13 cellular contexts compared by ENCODE assay signal in genomic region chr13:111893607-111894443, GRCh38.
DNase-seq lines count a peak whose midpoint lies in the region; FAIRE-seq and TF ChIP-seq lines count a peak whose summit lies in the region.
"Had no signal": no experiment of that assay in that cellular context is flagged by ENCODE, and none has a peak within 500 bp of the region (broad histone marks: within the 10 kb centered on the region; RNA-seq: fewer than 3 reads in every experiment).

No MANE protein-coding gene starts in this region.

- peak overlapping the region; percentile 82 for H2AFZ ChIP-seq in H1 (ENCODE audit: low read length)
- H2AFZ ChIP-seq in mesenchymal stem cell (ENCODE audit: low read depth, low read length) = peak overlapping the region; percentile 68

- TF ChIP-seq POLR2A in H1 (IDR thresholded peaks at IDR 0.05; ENCODE audit: control extremely low read depth in 1 of 2, low read depth in 2 of 2, low read length in 2 of 2) = no peak

- H3K14ac ChIP-seq in H1 (ENCODE audit: insufficient read length) (no peak overlapping the region), mesenchymal stem cell (ENCODE audit: low read length in 2 of 2) (peak overlapping the region in 1 of 2 experiments; percentile 44)

- H3K27me3 Mint-ChIP-seq in activated CD4-positive, alpha-beta memory T cell treated with anti-CD3 and anti-CD28 coated beads, Interleukin-2, amount 10 ng/mL, durations not matched to agents 7 days and 5 days = peaks cover 11% of the 10 kb centered on the region

- H3K9ac ChIP-seq in H1 (replicated peaks in 1 of 4; ENCODE audit: extremely low read depth in 1 of 4, low read depth in 3 of 4, low read length in 3 of 4) (peak overlapping the region in 2 of 4 experiments; percentile 8 to 20; a peak in 1 of 7 replicates), mesenchymal stem cell (ENCODE audit: low read length) (no peak overlapping the region), stomach smooth muscle (ENCODE audit: low read length in 2 of 2) (no peak overlapping the region)

- H3K4me2 ChIP-seq in H1 (ENCODE audit: insufficient read depth in 1 of 2, low read depth in 2 of 2, low read length in 2 of 2) (peak overlapping the region; percentile 83), mesenchymal stem cell (ENCODE audit: low read length, poor library complexity, severe bottlenecking) (peak overlapping the region; percentile 90)
- H3K4me2 ChIP-seq: A549 had no signal

- peak overlapping the region; percentile 93 for H3K4ac ChIP-seq in H1 (replicated peaks; ENCODE audit: insufficient read length, low read depth, low read length)
- H3K4ac ChIP-seq in mesenchymal stem cell (ENCODE audit: low read depth in 1 of 2, low read length in 2 of 2) = peak overlapping the region; percentile 8 to 15

- no peak overlapping the region for H3K4me3 Mint-ChIP-seq in activated CD4-positive, alpha-beta memory T cell treated with anti-CD3 and anti-CD28 coated beads, Interleukin-2, amount 10 ng/mL, durations not matched to agents 7 days and 5 days

- CTCF ChIA-PET in H1 (lab: Charles Lee; ENCODE audit: partially characterized antibody) = interaction anchor here (0.6 kb wide), 1 partner anchor 256 kb away, joined by 3 read pairs; no protein-coding TSS in a partner anchor
- CTCF ChIA-PET in activated CD4-positive, alpha-beta memory T cell treated with anti-CD3 and anti-CD28 coated beads, Interleukin-2, amount 10 ng/mL, durations not matched to agents 7 days and 5 days (lab: Charles Lee) = no interaction called here

- H3K23me2 ChIP-seq in H1 (ENCODE audit: low read depth, low read length) = peaks cover 10% of the 10 kb centered on the region; the same call in 1 of the 2 replicates

- no peak for TF ChIP-seq RAD21 in H1 (IDR thresholded peaks at IDR 0.05 in 1 of 2, conservative IDR thresholded peaks at IDR 0.05 in 1 of 2; ENCODE audit: low read depth in 2 of 2, low read length in 2 of 2)

- H2BK120ac ChIP-seq in H1 (replicated peaks; ENCODE audit: low read depth, low read length) (peak overlapping the region; percentile 43), mesenchymal stem cell (ENCODE audit: low read depth, low read length) (no peak overlapping the region)

- H2AK5ac ChIP-seq in H1 (ENCODE audit: low read depth, low read length) = no peak overlapping the region
- no peak overlapping the region for H2AK5ac ChIP-seq in mesenchymal stem cell (ENCODE audit: low read length, severe bottlenecking)

- H3K27ac Mint-ChIP-seq in activated CD4-positive, alpha-beta memory T cell treated with anti-CD3 and anti-CD28 coated beads, Interleukin-2, amount 10 ng/mL, durations not matched to agents 7 days and 5 days = no peak overlapping the region

- peak overlapping the region; percentile 14; the same call in 1 of the 2 replicates for H2BK15ac ChIP-seq in H1 (ENCODE audit: low read length)
- peak overlapping the region; percentile 12 for H2BK15ac ChIP-seq in mesenchymal stem cell (ENCODE audit: low read depth, poor library complexity, severe bottlenecking)

- no peaks in the 10 kb centered on the region for H3K79me1 ChIP-seq in H1 (ENCODE audit: low read depth, low read length)
- no peaks in the 10 kb centered on the region for H3K79me1 ChIP-seq in mesenchymal stem cell (replicated peaks; ENCODE audit: low read length, poor library complexity, severe bottlenecking)

- peak overlapping the region; percentile 41; the same call in 1 of the 2 replicates for H2BK20ac ChIP-seq in H1 (ENCODE audit: low read length)

- no peaks in the 10 kb centered on the region for H3K36me3 ChIP-seq in H1 (ENCODE audit: control insufficient read depth in 2 of 4, insufficient read depth in 4 of 4, low read length in 3 of 4)
- no peaks in the 10 kb centered on the region for H3K36me3 ChIP-seq in mesenchymal stem cell (ENCODE audit: control insufficient read depth in 1 of 2, insufficient read depth in 2 of 2, low read depth in 1 of 2, low read length in 2 of 2)
- H3K36me3 ChIP-seq in stomach smooth muscle (ENCODE audit: control insufficient read depth in 2 of 2, insufficient read depth in 2 of 2, low read length in 2 of 2) = no peaks in the 10 kb centered on the region

- H3K18ac ChIP-seq in H1 (ENCODE audit: extremely low read depth, low read length) = peak overlapping the region; percentile 82
- H3K18ac ChIP-seq in mesenchymal stem cell (ENCODE audit: low read depth in 1 of 2, low read length in 2 of 2) = peak overlapping the region in 1 of 2 experiments; percentile 37

- peak overlapping the region; percentile 67 for H4K5ac ChIP-seq in H1 (ENCODE audit: insufficient read length, low read depth, low read length)

- H2BK12ac ChIP-seq in H1 (ENCODE audit: low read depth, low read length) = peak overlapping the region; percentile 75; the same call in 1 of the 2 replicates
- H2BK12ac ChIP-seq in mesenchymal stem cell (ENCODE audit: low read length in 2 of 2) = peak overlapping the region in 1 of 2 experiments; percentile 45

- H3K27me3 ChIP-seq in H1 (replicated peaks in 1 of 4; ENCODE audit: control insufficient read depth in 3 of 4, extremely low read depth in 1 of 4, insufficient read depth in 3 of 4, low read length in 3 of 4) (peaks cover 3 to 30% (median 23%) of the 10 kb centered on the region in 4 experiments), mesenchymal stem cell (ENCODE audit: control insufficient read depth in 1 of 2, insufficient read depth in 1 of 2, low read length in 2 of 2) (peaks cover 10 to 13% of the 10 kb centered on the region in 2 experiments), stomach smooth muscle (ENCODE audit: control insufficient read depth in 1 of 2, insufficient read depth in 2 of 2, low read length in 2 of 2) (peaks cover 31 to 38% of the 10 kb centered on the region in 2 donors)

- H3K4me1 ChIP-seq in H1 (replicated peaks in 1 of 4; ENCODE audit: control insufficient read depth in 3 of 4, insufficient read depth in 4 of 4, low read length in 3 of 4) = peaks cover 0 to 9% (median 3%) of the 10 kb centered on the region in 4 experiments; a peak in 3 of 7 replicates
- peaks cover 11% of the 10 kb centered on the region for H3K4me1 ChIP-seq in mesenchymal stem cell (ENCODE audit: control insufficient read depth, insufficient read depth, low read depth, low read length)
- H3K4me1 ChIP-seq in stomach smooth muscle (ENCODE audit: control insufficient read depth, insufficient read depth, low read length) = peaks cover 6% of the 10 kb centered on the region
- H3K4me1 ChIP-seq: A549 had no signal

- no peak for TF ChIP-seq EP300 in H1 (IDR thresholded peaks at IDR 0.05; ENCODE audit: borderline replicate concordance in 1 of 2, low read depth in 2 of 2, low read length in 2 of 2)

- H3K23ac ChIP-seq in H1 (ENCODE audit: insufficient read length) (no peak overlapping the region), mesenchymal stem cell (ENCODE audit: low read length in 2 of 2) (no peak overlapping the region)

- H3K4me3 ChIP-seq in H1 (ENCODE audit: extremely low read depth in 1 of 4, insufficient read depth in 2 of 4, low read depth in 3 of 4, low read length in 4 of 4) (peak overlapping the region; percentile 21 to 67 (median 58)), mesenchymal stem cell (ENCODE audit: insufficient read depth in 1 of 2, low read depth in 1 of 2, low read length in 2 of 2) (peak overlapping the region in 1 of 2 experiments; percentile 42), stomach smooth muscle (ENCODE audit: low read length in 2 of 2) (peak overlapping the region; percentile 17 to 57)
- H3K4me3 ChIP-seq: A549 had no signal

- POLR2A ChIA-PET in H1 (lab: Charles Lee; ENCODE audit: partially characterized antibody) = no interaction called here
- POLR2A ChIA-PET in activated CD4-positive, alpha-beta memory T cell treated with anti-CD3 and anti-CD28 coated beads, Interleukin-2, amount 10 ng/mL, durations not matched to agents 7 days and 5 days (lab: Charles Lee) = no interaction called here

- H3K27ac ChIP-seq in H1 (ENCODE audit: low read depth, low read length) (no peak overlapping the region), mesenchymal stem cell (ENCODE audit: low read length, poor library complexity, severe bottlenecking) (no peak overlapping the region), stomach smooth muscle (ENCODE audit: low read length) (no peak overlapping the region)
- H3K27ac ChIP-seq: A549 had no signal

- H2BK5ac ChIP-seq in H1 (ENCODE audit: low read depth, low read length) (peak overlapping the region; percentile 26; the same call in 1 of the 2 replicates), mesenchymal stem cell (ENCODE audit: low read depth, low read length, poor library complexity, severe bottlenecking) (no peak overlapping the region)

- no peak overlapping the region for H3K56ac ChIP-seq in H1 (replicated peaks; ENCODE audit: insufficient read length, low read depth, low read length)

- DNase-seq in NCI-H2227 (lab: John Stamatoyannopoulos, UW; ENCODE audit: unreplicated experiment) (peak; percentile 16), NCI-H2227 treated with DMSO at 0.1 percent for 48 hours (lab: John Stamatoyannopoulos, UW) (no peak), H1 (ENCODE audit: low read depth in 1 of 2, low spot score in 2 of 2) (peak in 1 of 2 experiments; percentile 51), mesenchymal stem cell (peak; percentile 57), NCI-H1092 treated with DMSO at 0.1 percent for 48 hours (lab: John Stamatoyannopoulos, UW) (no peak), ACHN (no peak)
- no peak for DNase-seq in activated CD4-positive, alpha-beta memory T cell treated with anti-CD3 and anti-CD28 coated beads, Interleukin-2, amount 10 ng/mL, durations not matched to agents 7 days and 5 days
- DNase-seq: activated CD4-positive, alpha-beta T cell treated with anti-CD3 and anti-CD28 coated beads, Interleukin-2, amount 50 U/mL, for 48 hours; activated naive CD4-positive, alpha-beta T cell treated with Interleukin-2 at 50 U/mL for 16 hours; stimulated activated CD8-positive, alpha-beta memory T cell treated with anti-CD3 and anti-CD28 coated beads, Interleukin-4, amount 100 ng/mL, for 48 hours had no signal

- H3K9me3 Mint-ChIP-seq in activated CD4-positive, alpha-beta memory T cell treated with anti-CD3 and anti-CD28 coated beads, Interleukin-2, amount 10 ng/mL, durations not matched to agents 7 days and 5 days = peaks cover 11% of the 10 kb centered on the region

- H4K8ac ChIP-seq in H1 (ENCODE audit: extremely low read depth, insufficient read depth, low read length) (peak overlapping the region; percentile 88), mesenchymal stem cell (ENCODE audit: low read length) (peak overlapping the region; percentile 3)

- peak overlapping the region; percentile 70 for H4K91ac ChIP-seq in H1 (replicated peaks; ENCODE audit: insufficient read length, low read length)
- H4K91ac ChIP-seq in mesenchymal stem cell (ENCODE audit: low read length) = peak overlapping the region; percentile 44

- H3K36me3 Mint-ChIP-seq in activated CD4-positive, alpha-beta memory T cell treated with anti-CD3 and anti-CD28 coated beads, Interleukin-2, amount 10 ng/mL, durations not matched to agents 7 days and 5 days (ENCODE audit: low read depth) = no peaks in the 10 kb centered on the region

- 15% methylated on average over 32 of the region's 35 CpGs; no CpG with 5 or more reads in 1 of the 2 experiments for WGBS in H1 (ENCODE audit: extremely low coverage in 1 of 2, insufficient coverage in 1 of 2, insufficient read length in 1 of 2, insufficient replicate concordance in 2 of 2, low coverage in 1 of 2, low lambda C conversion rate in 2 of 2, missing lambda C conversion rate in 1 of 2), 2 experiments
- 15% methylated on average over 35 of the region's 35 CpGs for WGBS in mesenchymal stem cell

- in situ Hi-C loops in ACHN (cut with HindIII; ENCODE audit: low pct_ligation_motif_present, low pct_unique_long_range_greater_than_20kb, low sequenced_read_pairs) = no loop called here

- no peak for FAIRE-seq in H1 (lab: Jason Lieb, UNC)
- FAIRE-seq: A549, RCC 7860 had no signal

- no peaks in the 10 kb centered on the region for H3K79me2 ChIP-seq in H1 (ENCODE audit: control insufficient read depth in 1 of 2, insufficient read depth in 2 of 2, low read length in 2 of 2)

- H4K20me1 ChIP-seq in H1 (replicated peaks in 1 of 2; ENCODE audit: control insufficient read depth in 1 of 2, insufficient read depth in 2 of 2, low read length in 2 of 2) = peaks cover 0 to 4% of the 10 kb centered on the region in 2 experiments

- H3K4me1 Mint-ChIP-seq in activated CD4-positive, alpha-beta memory T cell treated with anti-CD3 and anti-CD28 coated beads, Interleukin-2, amount 10 ng/mL, durations not matched to agents 7 days and 5 days = no peaks in the 10 kb centered on the region

- H3K9me3 ChIP-seq in H1 (ENCODE audit: insufficient read depth in 2 of 2, low read depth in 1 of 2, low read length in 1 of 2) (no peaks in the 10 kb centered on the region), mesenchymal stem cell (ENCODE audit: control insufficient read depth, low read length) (peaks cover 6% of the 10 kb centered on the region), stomach smooth muscle (ENCODE audit: control insufficient read depth in 2 of 2, low read length in 2 of 2) (peaks cover 3% of the 10 kb centered on the region in 2 donors)
- H3K9me3 ChIP-seq: A549 had no signal

- TF ChIP-seq CTCF in H1 (IDR thresholded peaks at IDR 0.05; ENCODE audit: control extremely low read depth in 1 of 3, insufficient read depth in 1 of 3, low read depth in 1 of 3, low read length in 3 of 3) = no peak

Comparison
In these comparisons a context has a peak if more than half of its experiments do, and no peak if none do; other contexts are left out.
1. DNase-seq: peak in NCI-H2227 (single experiment) and mesenchymal stem cell (single experiment); none in NCI-H2227 treated with DMSO at 0.1 percent for 48 hours (single experiment), NCI-H1092 treated with DMSO at 0.1 percent for 48 hours (single experiment), activated CD4-positive, alpha-beta memory T cell treated with anti-CD3 and anti-CD28 coated beads, Interleukin-2, amount 10 ng/mL, durations not matched to agents 7 days and 5 days (single experiment) and ACHN (single experiment).